Comparison of ENCODE assay signal across 18 cellular contexts in the genomic region with DNA sequence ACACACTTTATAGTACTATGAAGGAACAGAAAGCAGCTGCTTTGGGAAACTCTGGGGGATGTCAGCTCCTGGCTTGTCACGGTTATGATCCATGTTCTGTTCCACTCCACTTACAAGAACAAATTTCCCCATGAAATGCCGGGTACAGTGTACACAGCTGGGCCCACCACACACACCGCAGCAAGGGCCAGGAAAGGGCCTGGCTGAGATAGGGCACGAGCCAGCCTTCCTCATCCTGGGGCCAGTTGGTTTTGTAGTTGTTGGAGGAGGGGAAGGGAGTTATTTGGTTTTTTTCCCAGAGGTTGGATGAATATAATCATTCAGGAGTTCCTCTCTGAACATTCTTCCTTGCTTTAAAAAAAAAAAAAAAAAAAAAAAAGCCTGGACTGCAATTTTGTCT. TPM values are rescaled to one million over a fixed set of nuclear protein-coding genes. Genes with fewer than 3 reads are reported as not detected.
DNase-seq lines count a peak whose midpoint lies in the region; ATAC-seq, FAIRE-seq and TF ChIP-seq lines count a peak whose summit lies in the region.
"Had no signal": no experiment of that assay in that cellular context is flagged by ENCODE, and none has a peak within 500 bp of the region (broad histone marks: within the 10 kb centered on the region; RNA-seq: fewer than 3 reads in every experiment).

No MANE protein-coding gene starts in this region.

- WGBS in pancreas, 2 donors: 12% methylated on average over 4 of the region's 4 CpGs

- no peaks in the 10 kb centered on the region for H3K9me3 ChIP-seq in pancreas
- no peaks in the 10 kb centered on the region for H3K9me3 ChIP-seq in vagina
- H3K9me3 ChIP-seq: thoracic aorta had no signal

- H3K4me1 ChIP-seq in pancreas (peaks cover 0 to 3% (median 0%) of the 10 kb centered on the region in 3 donors), vagina (peaks cover 16% of the 10 kb centered on the region)

- no peak for FAIRE-seq in pancreas (lab: Jason Lieb, UNC)

- H3K27me3 ChIP-seq in pancreas (no peaks in the 10 kb centered on the region), vagina (no peaks in the 10 kb centered on the region)
- H3K27me3 ChIP-seq: BLaER1 treated with 17β-estradiol and CSF1 and Interleukin-3, amounts not matched to agents 10 nM and 100 nM had no signal

- TF ChIP-seq CTCF in pancreas (IDR thresholded peaks at IDR 0.05) (no peak), vagina (IDR thresholded peaks at IDR 0.05) (no peak)

- H3K4me3 ChIP-seq in pancreas: no peak overlapping the region
- H3K4me3 ChIP-seq in vagina: no peak overlapping the region
- H3K4me3 ChIP-seq: BLaER1 treated with 17β-estradiol and CSF1 and Interleukin-3, amounts not matched to agents 10 nM and 100 nM; PC-9; thoracic aorta had no signal

- no peaks in the 10 kb centered on the region for H3K36me3 ChIP-seq in pancreas
- H3K36me3 ChIP-seq in vagina: no peaks in the 10 kb centered on the region
- H3K36me3 ChIP-seq: BLaER1 treated with 17β-estradiol and CSF1 and Interleukin-3, amounts not matched to agents 10 nM and 100 nM; thoracic aorta had no signal

- intact Hi-C loops in left ventricle myocardium superior (cut with micrococcal nuclease) (no loop called here), pancreas (cut with DNase I) (no loop called here), vagina (cut with DNase I) (no loop called here)

- ATAC-seq in left ventricle myocardium superior (peak; percentile 65), pancreas (peak in 3 of 4 donors; percentile 47 to 68 (median 63)), HG02623 (IDR thresholded peaks at IDR 0.05; ENCODE audit: unreplicated experiment) (no peak)
- ATAC-seq: left lobe of liver had no signal

- DNase-seq in NCI-H1092 treated with DMSO at 0.1 percent for 48 hours (lab: John Stamatoyannopoulos, UW) (peak; percentile 35), NCI-H1092 (lab: John Stamatoyannopoulos, UW) (no peak), left ventricle myocardium superior (peak; percentile 72), pancreas (peak in 1 of 6 donors; percentile 14), vagina (ENCODE audit: extremely low spot score in 2 of 2) (peak in 1 of 2 donors; percentile 46), middle frontal gyrus (ENCODE audit: extremely low spot score, low spot score) (no peak), NOMO-1 treated with DMSO at 0.1 percent for 48 hours (lab: John Stamatoyannopoulos, UW; ENCODE audit: unreplicated experiment) (no peak)
- DNase-seq: activated effector memory CD4-positive, alpha-beta T cell treated with Interleukin-2 at 50 U/mL for 16 hours; cerebellar nuclear complex; DMS153; NCI-H1436; NCI-H2171; PC-9; stimulated activated CD4-positive, alpha-beta T cell treated with anti-CD3 and anti-CD28 coated beads, Interleukin-12 subunit alpha, Interleukin-12 subunit beta, amount 100 ng/mL, for 4 hours had no signal

- H3K27ac ChIP-seq in pancreas (no peak overlapping the region), vagina (peak overlapping the region; percentile 20)
- H3K27ac ChIP-seq: BLaER1 treated with 17β-estradiol and CSF1 and Interleukin-3, amounts not matched to agents 10 nM and 100 nM; PC-9; thoracic aorta had no signal

- TF ChIP-seq POLR2A in vagina (IDR thresholded peaks at IDR 0.05): no peak

RNA-seq across cellular contexts. Expression of a gene that starts 56.8 kb away (rescaled TPM):
- total RNA-seq in left ventricle myocardium superior (5.2 TPM), pancreas (1 to 10 TPM; 5.3 to 9.2 (median 6.1) TPM), vagina (4.2 TPM)
- 1 to 10 TPM; 5.8 to 6.6 TPM for polyA plus RNA-seq in pancreas

Comparison
In these comparisons a context has a peak if more than half of its experiments do, and no peak if none do; other contexts are left out.
1. DNase-seq: peak in NCI-H1092 treated with DMSO at 0.1 percent for 48 hours (single experiment) and left ventricle myocardium superior (single experiment); none in NCI-H1092 (single experiment), middle frontal gyrus (single experiment) and NOMO-1 treated with DMSO at 0.1 percent for 48 hours (single experiment).